ENCODE assay signal across 23 cellular contexts in genomic region chr2:55438391-55439100, GRCh38. TPM values are rescaled to one million over a fixed set of nuclear protein-coding genes. Genes with fewer than 3 reads are reported as not detected.
DNase-seq lines count a peak whose midpoint lies in the region; ATAC-seq, FAIRE-seq and TF ChIP-seq lines count a peak whose summit lies in the region.
"Had no signal": no experiment of that assay in that cellular context is flagged by ENCODE, and none has a peak within 500 bp of the region (broad histone marks: within the 10 kb centered on the region; RNA-seq: fewer than 3 reads in every experiment).

No MANE protein-coding gene starts in this region.

- TF ChIP-seq POLR2A in HepG2 (IDR thresholded peaks at IDR 0.05; ENCODE audit: insufficient read depth in 1 of 2, low read depth in 2 of 2, low read length in 2 of 2): no peak
- no peak for TF ChIP-seq POLR2A in right lobe of liver (IDR thresholded peaks at IDR 0.05)

- no peaks in the 10 kb centered on the region for H4K20me1 ChIP-seq in HepG2 (ENCODE audit: insufficient read depth, low read length)
- no peaks in the 10 kb centered on the region for H4K20me1 ChIP-seq in neural progenitor cell (ENCODE audit: low read depth)
- H4K20me1 ChIP-seq: BLaER1 had no signal

- H3K9me3 Mint-ChIP-seq in neural progenitor cell: peaks cover 2% of the 10 kb centered on the region
- H3K9me3 Mint-ChIP-seq: CD8-positive, alpha-beta T cell had no signal

- 20% methylated on average over 7 of the region's 8 CpGs for WGBS in HepG2 (ENCODE audit: low lambda C conversion rate)
- 61% methylated on average over 4 of the region's 8 CpGs for WGBS in right lobe of liver (ENCODE audit: insufficient coverage, low coverage, low lambda C conversion rate, missing lambda C conversion rate)

- H3K36me3 ChIP-seq in HepG2 (replicated peaks in 1 of 2; ENCODE audit: control insufficient read depth in 1 of 2, insufficient read depth in 2 of 2, low read length in 2 of 2): no peaks in the 10 kb centered on the region
- H3K36me3 ChIP-seq in right lobe of liver: no peaks in the 10 kb centered on the region
- H3K36me3 ChIP-seq in Panc1 (ENCODE audit: control insufficient read depth, insufficient read depth, low read length): no peaks in the 10 kb centered on the region
- H3K36me3 ChIP-seq in neural progenitor cell: no peaks in the 10 kb centered on the region
- H3K36me3 ChIP-seq: BLaER1, HAP-1 had no signal

- POLR2A ChIA-PET in HepG2 (lab: Yijun Ruan, JAX): interaction anchor here (0.6 to 1.7 kb wide), 5 partner anchors 19 to 257 kb away, joined by 3 to 8 read pairs (median 4); partner anchors contain the start of genes CCDC88A, CFAP36, CLHC1 and RPS27A
- POLR2A ChIA-PET in Panc1 (lab: Charles Lee): no interaction called here

- H3K9ac ChIP-seq in HepG2 (ENCODE audit: insufficient read depth, low read depth, low read length) (peak overlapping the region; percentile 50), neural progenitor cell (no peak overlapping the region)
- H3K9ac ChIP-seq: BLaER1 had no signal

- H3K79me2 ChIP-seq in HepG2 (ENCODE audit: insufficient read depth, low read length) (no peaks in the 10 kb centered on the region), neural progenitor cell (ENCODE audit: low read depth) (no peaks in the 10 kb centered on the region)

- TF ChIP-seq EP300 in HepG2 (IDR thresholded peaks at IDR 0.05; ENCODE audit: low read depth in 2 of 2, low read length in 2 of 2): no peak
- TF ChIP-seq EP300 in HepG2 (CRISPR knock-in tag; IDR thresholded peaks at IDR 0.05; ENCODE audit: borderline replicate concordance): no peak

- H3K27ac ChIP-seq in HepG2 (ENCODE audit: extremely low read length, insufficient read depth, low read length): no peak overlapping the region
- H3K27ac ChIP-seq in right lobe of liver: no peak overlapping the region
- H3K27ac ChIP-seq in Panc1 (ENCODE audit: low read length): no peak overlapping the region
- H3K27ac ChIP-seq in neural progenitor cell: no peak overlapping the region
- H3K27ac ChIP-seq: 22Rv1, BLaER1, C4-2B had no signal

- intact Hi-C loops in HepG2 (cut with micrococcal nuclease; ENCODE audit: unreplicated experiment) (loop anchor here (10.0 kb wide), 2 partner anchors 124 to 424 kb away; no protein-coding TSS in a partner anchor), right lobe of liver (cut with DNase I) (no loop called here), Panc1 (cut with micrococcal nuclease; ENCODE audit: unreplicated experiment) (no loop called here)

- H3F3A ChIP-seq in neural progenitor cell (ENCODE audit: low read depth): no peaks in the 10 kb centered on the region

- H2AFZ ChIP-seq in HepG2 (ENCODE audit: low read length): peak overlapping the region; percentile 33
- H2AFZ ChIP-seq in neural progenitor cell (replicated peaks): peak overlapping the region; percentile 76
- H2AFZ ChIP-seq: GM23338 had no signal

- peak overlapping the region; percentile 34 to 61 (median 49) for H3K4me3 ChIP-seq in HepG2 (replicated peaks in 1 of 3; ENCODE audit: insufficient read depth in 1 of 3, low read depth in 2 of 3, low read length in 3 of 3)
- no peak overlapping the region for H3K4me3 ChIP-seq in right lobe of liver
- no peak overlapping the region for H3K4me3 ChIP-seq in Panc1 (ENCODE audit: low read depth in 2 of 2, low read length in 2 of 2)
- no peak overlapping the region for H3K4me3 ChIP-seq in neural progenitor cell
- H3K4me3 ChIP-seq: BLaER1, GM23338, HAP-1 had no signal

- H3K27me3 ChIP-seq in HepG2 (ENCODE audit: control insufficient read depth in 1 of 2, insufficient read depth in 2 of 2, low read length in 2 of 2) (no peaks in the 10 kb centered on the region), right lobe of liver (no peaks in the 10 kb centered on the region), Panc1 (ENCODE audit: control insufficient read depth, insufficient read depth, low read length) (0 out of 2 replicates have a peak, but pooled peaks cover 2% of the 10 kb centered on the region), neural progenitor cell (no peaks in the 10 kb centered on the region)
- H3K27me3 ChIP-seq: BLaER1 had no signal

- no peak overlapping the region for H3K27ac Mint-ChIP-seq in neural progenitor cell
- H3K27ac Mint-ChIP-seq: B cell; CD4-positive, CD25-positive, alpha-beta regulatory T cell; CD8-positive, alpha-beta T cell; GM23338 had no signal

- TF ChIP-seq RAD21 in HepG2 (CRISPR knock-in tag; IDR thresholded peaks at IDR 0.05): no peak

- in situ Hi-C loops in HepG2 (cut with HindIII; ENCODE audit: extremely low pct_ligation_motif_present, low pct_unique_long_range_greater_than_20kb): no loop called here
- in situ Hi-C loops in Panc1 (cut with HindIII; ENCODE audit: low pct_unique_long_range_greater_than_20kb, low sequenced_read_pairs): no loop called here
- in situ Hi-C loops in G401 (cut with HindIII; ENCODE audit: low sequenced_read_pairs): no loop called here

- no peak for FAIRE-seq in HepG2 (lab: Jason Lieb, UNC)
- FAIRE-seq: A204.1, GM12891, GM18507, H54 had no signal

- CTCF ChIA-PET in HepG2 (lab: Yijun Ruan, JAX; ENCODE audit: low intra/inter-chr PET ratio, low total read pairs) (no interaction called here), Panc1 (lab: Charles Lee) (no interaction called here)

- no peak overlapping the region for H3K4me3 Mint-ChIP-seq in neural progenitor cell
- H3K4me3 Mint-ChIP-seq: B cell; CD4-positive, CD25-positive, alpha-beta regulatory T cell; CD8-positive, alpha-beta T cell; GM23338 had no signal

- H3K9me3 ChIP-seq in HepG2 (ENCODE audit: low read length) (no peaks in the 10 kb centered on the region), right lobe of liver (no peaks in the 10 kb centered on the region), Panc1 (ENCODE audit: control insufficient read depth, insufficient read depth, low read depth, low read length) (no peaks in the 10 kb centered on the region; the same call in 1 of the 2 replicates), neural progenitor cell (ENCODE audit: low read depth) (no peaks in the 10 kb centered on the region)
- H3K9me3 ChIP-seq: Caco-2, HAP-1 had no signal

- ATAC-seq in HepG2: peak; percentile 79
- ATAC-seq in right lobe of liver: no peak
- 0 out of 2 replicates have a peak, but pooled peaks have one; percentile 21 for ATAC-seq in Panc1
- ATAC-seq: CD8-positive, alpha-beta T cell; GM23338 had no signal

- H3K4me1 ChIP-seq in HepG2 (ENCODE audit: insufficient read depth, low read length): peaks cover 29% of the 10 kb centered on the region
- no peaks in the 10 kb centered on the region for H3K4me1 ChIP-seq in right lobe of liver
- peaks cover 3% of the 10 kb centered on the region; the same call in 1 of the 2 replicates for H3K4me1 ChIP-seq in Panc1 (ENCODE audit: control insufficient read depth, insufficient read depth, low read length)
- no peaks in the 10 kb centered on the region for H3K4me1 ChIP-seq in neural progenitor cell
- H3K4me1 ChIP-seq: Caco-2, HAP-1 had no signal

- H3K27me3 Mint-ChIP-seq in neural progenitor cell (ENCODE audit: insufficient read depth, low read depth): peaks cover 1% of the 10 kb centered on the region

- DNase-seq in HepG2 (ENCODE audit: low spot score) (peak; percentile 12), right lobe of liver (no peak), Panc1 (ENCODE audit: low read depth, low spot score) (no peak), neural progenitor cell (ENCODE audit: low spot score) (no peak), G401 (ENCODE audit: low spot score) (no peak)
- no peak for DNase-seq in stimulated activated CD4-positive, alpha-beta T cell treated with anti-CD3 and anti-CD28 coated beads, Interleukin-15, amount 100 ng/mL, for 24 hours
- DNase-seq in NK-92 treated with Interleukin-12 subunit alpha and Interleukin-12 subunit beta, amount 100 ng/mL, for 24 hours (lab: John Stamatoyannopoulos, UW): no peak
- DNase-seq: Caco-2; CD4-positive, CD25-positive, alpha-beta regulatory T cell; CD8-positive, alpha-beta T cell; DMS153; EL; GF-D8 had no signal

- no peaks in the 10 kb centered on the region for H3K4me1 Mint-ChIP-seq in neural progenitor cell
- H3K4me1 Mint-ChIP-seq: B cell; CD4-positive, CD25-positive, alpha-beta regulatory T cell; GM23338 had no signal

- H3K4me2 ChIP-seq in HepG2 (ENCODE audit: low read depth, low read length) (peak overlapping the region; percentile 89), neural progenitor cell (no peak overlapping the region)
- H3K4me2 ChIP-seq: BLaER1, GM23338 had no signal

- H3K36me3 Mint-ChIP-seq in neural progenitor cell: no peaks in the 10 kb centered on the region
- H3K36me3 Mint-ChIP-seq: CD4-positive, CD25-positive, alpha-beta regulatory T cell; CD8-positive, alpha-beta T cell had no signal

- TF ChIP-seq CTCF in HepG2 (CRISPR knock-in tag; IDR thresholded peaks at IDR 0.05) (no peak), right lobe of liver (IDR thresholded peaks at IDR 0.05) (no peak), Panc1 (IDR thresholded peaks at IDR 0.05) (no peak), neural progenitor cell (IDR thresholded peaks at IDR 0.05) (no peak)

- no TSS peak for BruUV-seq in HepG2 (replicated peaks; lab: Mats Ljungman, UMichigan)
- no TSS peak for BruUV-seq in Panc1 (replicated peaks; lab: Mats Ljungman, UMichigan)

RNA-seq across cellular contexts. Expression of gene CCDC88A, which starts 18.9 kb away (rescaled TPM):
- total RNA-seq in HepG2 (2016; rRNA removed; fragmentation: Illumina TruSeq; extraction: Trizol) (84.1 and 112 TPM in 2 replicates), right lobe of liver (10 to 100 TPM; 11.5 to 26.1 (median 18.5) TPM), Panc1 (2021; ENCODE audit: unreplicated experiment) (99.8 TPM), neural progenitor cell (ENCODE audit: low replicate concordance) (123 and 182 TPM in 2 replicates)
- total RNA-seq in HepG2 (2016; cell fraction: cytosol; rRNA removed; fragmentation: Illumina TruSeq; extraction: Trizol; ENCODE audit: low read depth): 8.0 and 11.9 TPM in 2 replicates
- total RNA-seq in HepG2 (2016; cell fraction: insoluble cytoplasmic fraction; rRNA removed; fragmentation: Illumina TruSeq; extraction: Trizol): 79.7 and 118 TPM in 2 replicates
- total RNA-seq in HepG2 (2016; cell fraction: membrane; rRNA removed; fragmentation: Illumina TruSeq; extraction: Trizol): 26.2 and 31.6 TPM in 2 replicates
- 146 and 156 TPM in 2 replicates for total RNA-seq in HepG2 (2016; cell fraction: nucleus; rRNA removed; fragmentation: Illumina TruSeq; extraction: Trizol)
- 34.6 and 43.2 TPM in 2 replicates for polyA plus RNA-seq in HepG2 (2011; rRNA removed)
- polyA plus RNA-seq in HepG2 (2011; cell fraction: cytosol; rRNA removed): 13.5 and 21.7 TPM in 2 replicates
- polyA plus RNA-seq in HepG2 (2011; cell fraction: nucleus; rRNA removed): 32.8 and 36.0 TPM in 2 replicates
- 26.1 and 33.7 TPM in 2 replicates for polyA plus RNA-seq in HepG2 (2012)
- 3.1 TPM in 2 replicates for polyA plus RNA-seq in HepG2 (2016; cell fraction: cytosol; fragmentation: Illumina TruSeq; extraction: Trizol; ENCODE audit: low read depth)
- 70.6 and 78.0 TPM in 2 replicates for polyA plus RNA-seq in HepG2 (2016; cell fraction: insoluble cytoplasmic fraction; fragmentation: Illumina TruSeq; extraction: Trizol; ENCODE audit: low read depth)
- polyA plus RNA-seq in HepG2 (2016; cell fraction: membrane; fragmentation: Illumina TruSeq; extraction: Trizol; ENCODE audit: low read depth): 10.7 and 12.9 TPM in 2 replicates
- 109 and 125 TPM in 2 replicates for polyA plus RNA-seq in HepG2 (2016; cell fraction: nucleus; fragmentation: Illumina TruSeq; extraction: Trizol; ENCODE audit: insufficient read depth, low read depth)
- 85.4 and 100 TPM in 2 replicates for polyA minus RNA-seq in HepG2 (2011; rRNA and poly(A)+ RNA removed; ENCODE audit: low replicate concordance)
- 37.2 and 51.3 TPM in 2 replicates for polyA minus RNA-seq in HepG2 (2011; cell fraction: cytosol; rRNA and poly(A)+ RNA removed)
- 204 and 205 TPM in 2 replicates for polyA minus RNA-seq in HepG2 (2011; cell fraction: nucleus; rRNA and poly(A)+ RNA removed)
- 30.8 TPM for polyA plus RNA-seq in Panc1 (2012; ENCODE audit: insufficient read length)
- total RNA-seq in G401 (2014; rRNA removed; shearing (Covaris generic)): 22.6 and 39.9 TPM in 2 replicates

Comparison
In these comparisons a context has a peak if more than half of its experiments do, and no peak if none do; other contexts are left out.
1. ATAC-seq: peak in HepG2 (single experiment) and Panc1 (single experiment); none in right lobe of liver (0 of 4).
2. H3K4me3 ChIP-seq: peak in HepG2 (3 of 3); none in right lobe of liver (0 of 3), Panc1 (0 of 2) and neural progenitor cell (single experiment).